25 cellular contexts compared by ENCODE assay signal in the genomic region with DNA sequence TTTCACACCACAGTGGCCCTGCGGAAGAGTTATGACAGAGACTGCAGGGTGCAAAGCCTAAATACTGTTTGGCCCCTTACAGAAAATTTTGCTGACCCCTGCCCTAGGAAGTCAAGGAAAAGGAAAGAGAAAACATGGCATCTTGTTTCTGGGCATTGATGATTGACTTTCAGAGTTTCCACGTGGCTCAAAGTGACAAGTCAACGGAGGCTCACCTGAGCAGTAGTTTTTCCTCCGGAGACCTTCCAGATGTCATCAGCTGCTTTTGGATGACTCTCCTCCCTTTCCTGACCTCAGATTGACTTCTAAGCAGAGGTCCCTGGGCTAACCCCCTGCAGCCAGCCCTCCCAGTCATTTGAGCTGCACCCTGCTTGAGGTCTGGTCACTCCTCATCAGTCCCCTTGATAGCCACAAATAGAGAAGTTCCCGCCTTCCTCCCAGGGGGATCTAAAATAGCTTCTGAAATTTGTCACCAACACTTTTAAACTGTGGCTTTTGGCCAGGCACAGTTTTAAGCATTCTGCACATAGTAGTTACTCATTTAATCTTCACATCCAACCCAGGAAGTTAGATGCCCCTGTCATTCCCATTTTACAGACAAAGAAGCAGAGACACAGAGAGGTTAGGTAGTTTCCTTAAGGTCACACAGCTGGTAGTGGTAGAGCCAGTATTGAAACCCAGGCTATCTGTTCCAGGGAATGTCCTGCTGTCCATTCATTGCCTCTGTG.
DNase-seq lines count a peak whose midpoint lies in the region; ATAC-seq, FAIRE-seq and TF ChIP-seq lines count a peak whose summit lies in the region.
"Had no signal": no experiment of that assay in that cellular context is flagged by ENCODE, and none has a peak within 500 bp of the region (broad histone marks: within the 10 kb centered on the region; RNA-seq: fewer than 3 reads in every experiment).

No MANE protein-coding gene starts in this region.

- intact Hi-C loops in activated naive CD4-positive, alpha-beta T cell treated with anti-CD3 and anti-CD28 coated beads for 36 hours (cut with micrococcal nuclease) = no loop called here
- intact Hi-C loops in A673 (cut with micrococcal nuclease; ENCODE audit: unreplicated experiment) = no loop called here

- H2BK20ac ChIP-seq in H1 (ENCODE audit: low read length) = no peak overlapping the region

- no peak overlapping the region for H3K4me2 ChIP-seq in H1 (ENCODE audit: insufficient read depth in 1 of 2, low read depth in 2 of 2, low read length in 2 of 2)

- no peak overlapping the region for H3K23ac ChIP-seq in H1 (ENCODE audit: insufficient read length)

- H3K27ac ChIP-seq in H1 (ENCODE audit: low read depth, low read length) = no peak overlapping the region
- no peak overlapping the region for H3K27ac ChIP-seq in A673 (ENCODE audit: low read depth, low read length, poor library complexity, severe bottlenecking)
- H3K27ac ChIP-seq: breast epithelium, C4-2B, GM23248, parathyroid adenoma, sigmoid colon, SJSA1, tibial artery had no signal

- no peak overlapping the region for H3K9ac ChIP-seq in H1 (replicated peaks in 1 of 4; ENCODE audit: extremely low read depth in 1 of 4, low read depth in 3 of 4, low read length in 3 of 4)
- H3K9ac ChIP-seq: GM23248, parathyroid adenoma had no signal

- H3K27me3 Mint-ChIP-seq in activated naive CD4-positive, alpha-beta T cell treated with anti-CD3 and anti-CD28 coated beads for 36 hours (ENCODE audit: low read depth) = no peaks in the 10 kb centered on the region
- no peaks in the 10 kb centered on the region for H3K27me3 Mint-ChIP-seq in activated naive CD8-positive, alpha-beta T cell treated with anti-CD3 and anti-CD28 coated beads, Interleukin-2, amount 50 U/mL, for 24 hours

- H3K9me3 Mint-ChIP-seq in activated naive CD4-positive, alpha-beta T cell treated with anti-CD3 and anti-CD28 coated beads for 36 hours = no peaks in the 10 kb centered on the region
- no peaks in the 10 kb centered on the region for H3K9me3 Mint-ChIP-seq in activated naive CD8-positive, alpha-beta T cell treated with anti-CD3 and anti-CD28 coated beads, Interleukin-2, amount 50 U/mL, for 24 hours
- H3K9me3 Mint-ChIP-seq: activated T-helper 2 cell treated with anti-CD3 and anti-CD28 coated beads, Interferon-gamma antibody, Interleukin-2, Interleukin-4, amounts not matched to agents 10 μg/mL and 5 μg/mL and 100 μg/mL, durations not matched to agents 14 hours and 24 hours and 36 hours had no signal

- no peak overlapping the region for H2BK5ac ChIP-seq in H1 (ENCODE audit: low read depth, low read length)

- H2AK5ac ChIP-seq in H1 (ENCODE audit: low read depth, low read length) = no peak overlapping the region

- TF ChIP-seq CTCF in NB4 (IDR thresholded peaks at IDR 0.05; ENCODE audit: low read depth, low read length) (no peak), H1 (IDR thresholded peaks at IDR 0.05; ENCODE audit: control extremely low read depth in 1 of 3, insufficient read depth in 1 of 3, low read depth in 1 of 3, low read length in 3 of 3) (no peak), A673 (conservative IDR thresholded peaks at IDR 0.05; ENCODE audit: low read depth, low read length) (no peak)

- H4K8ac ChIP-seq in H1 (ENCODE audit: extremely low read depth, insufficient read depth, low read length) = no peak overlapping the region

- H3K14ac ChIP-seq in H1 (ENCODE audit: insufficient read length) = no peak overlapping the region

- no peak overlapping the region for H3K18ac ChIP-seq in H1 (ENCODE audit: extremely low read depth, low read length)

- peaks cover 35% of the 10 kb centered on the region for H3K4me1 Mint-ChIP-seq in activated naive CD4-positive, alpha-beta T cell treated with anti-CD3 and anti-CD28 coated beads for 36 hours (ENCODE audit: low read depth)
- peaks cover 58% of the 10 kb centered on the region for H3K4me1 Mint-ChIP-seq in activated naive CD8-positive, alpha-beta T cell treated with anti-CD3 and anti-CD28 coated beads, Interleukin-2, amount 50 U/mL, for 24 hours

- H3K27me3 ChIP-seq in H1 (replicated peaks in 1 of 4; ENCODE audit: control insufficient read depth in 3 of 4, extremely low read depth in 1 of 4, insufficient read depth in 3 of 4, low read length in 3 of 4) (no peaks in the 10 kb centered on the region), A673 (replicated peaks; ENCODE audit: insufficient read depth, low read depth, low read length, poor library complexity) (no peaks in the 10 kb centered on the region)
- H3K27me3 ChIP-seq: breast epithelium, sigmoid colon, SJSA1, tibial artery had no signal

- TF ChIP-seq RAD21 in H1 (IDR thresholded peaks at IDR 0.05 in 1 of 2, conservative IDR thresholded peaks at IDR 0.05 in 1 of 2; ENCODE audit: low read depth in 2 of 2, low read length in 2 of 2) = no peak

- ATAC-seq in activated naive CD8-positive, alpha-beta T cell treated with anti-CD3 and anti-CD28 coated beads, Interleukin-2, amount 50 U/mL, for 24 hours = no peak
- ATAC-seq: lower lobe of right lung; stimulated activated naive CD8-positive, alpha-beta T cell treated with anti-CD3 and anti-CD28 coated beads, Interleukin-15, Interleukin-2, amounts not matched to agents 100 U/mL and 50 U/mL, for 24 hours had no signal

- no peak overlapping the region for H2BK12ac ChIP-seq in H1 (ENCODE audit: low read depth, low read length)

- H3K4me3 ChIP-seq in NB4 (ENCODE audit: low read depth, low read length) (no peak overlapping the region), H1 (ENCODE audit: extremely low read depth in 1 of 4, insufficient read depth in 2 of 4, low read depth in 3 of 4, low read length in 4 of 4) (no peak overlapping the region), A673 (ENCODE audit: low read depth, low read length, poor library complexity, severe bottlenecking) (no peak overlapping the region)
- H3K4me3 ChIP-seq: breast epithelium, GM23248, lower lobe of right lung, sigmoid colon, SJSA1, tibial artery had no signal

- BruUV-seq in A673 (replicated peaks; lab: Mats Ljungman, UMichigan) = no TSS peak

- no peaks in the 10 kb centered on the region for H4K20me1 ChIP-seq in H1 (replicated peaks in 1 of 2; ENCODE audit: control insufficient read depth in 1 of 2, insufficient read depth in 2 of 2, low read length in 2 of 2)

- H3K23me2 ChIP-seq in H1 (ENCODE audit: low read depth, low read length) = no peaks in the 10 kb centered on the region; the same call in 1 of the 2 replicates

- H3K9me3 ChIP-seq in H1 (ENCODE audit: insufficient read depth in 2 of 2, low read depth in 1 of 2, low read length in 1 of 2) (no peaks in the 10 kb centered on the region; a peak in 1 of 4 replicates), A673 (ENCODE audit: low read depth, low read length, poor library complexity, severe bottlenecking) (no peaks in the 10 kb centered on the region)
- H3K9me3 ChIP-seq: breast epithelium, lower lobe of right lung, sigmoid colon, SJSA1, tibial artery had no signal

- no peak overlapping the region for H3K4ac ChIP-seq in H1 (replicated peaks; ENCODE audit: insufficient read length, low read depth, low read length)

- no peak for FAIRE-seq in H1 (lab: Jason Lieb, UNC)
- FAIRE-seq: endothelial cell of umbilical vein had no signal

- H3K36me3 ChIP-seq in H1 (ENCODE audit: control insufficient read depth in 2 of 4, insufficient read depth in 4 of 4, low read length in 3 of 4) = no peaks in the 10 kb centered on the region
- H3K36me3 ChIP-seq in A673 (ENCODE audit: insufficient read depth, low read length, poor library complexity, severe bottlenecking) = no peaks in the 10 kb centered on the region
- H3K36me3 ChIP-seq: breast epithelium, lower lobe of right lung, sigmoid colon, SJSA1, tibial artery had no signal

- H2AFZ ChIP-seq in H1 (ENCODE audit: low read length) = no peak overlapping the region
- H2AFZ ChIP-seq: GM23248, parathyroid adenoma had no signal

- H3K79me1 ChIP-seq in H1 (ENCODE audit: low read depth, low read length) = 0 out of 2 replicates have a peak, but pooled peaks cover 4% of the 10 kb centered on the region

- H3K4me3 Mint-ChIP-seq in activated naive CD4-positive, alpha-beta T cell treated with anti-CD3 and anti-CD28 coated beads for 36 hours = no peak overlapping the region
- no peak overlapping the region for H3K4me3 Mint-ChIP-seq in activated naive CD8-positive, alpha-beta T cell treated with anti-CD3 and anti-CD28 coated beads, Interleukin-2, amount 50 U/mL, for 24 hours

- WGBS in H1 (ENCODE audit: extremely low coverage in 1 of 2, insufficient coverage in 1 of 2, insufficient read length in 1 of 2, insufficient replicate concordance in 2 of 2, low coverage in 1 of 2, low lambda C conversion rate in 2 of 2, missing lambda C conversion rate in 1 of 2), 2 experiments = 87% methylated on average over 5 of the region's 5 CpGs; no CpG with 5 or more reads in 1 of the 2 experiments

- TF ChIP-seq POLR2A in NB4 (IDR thresholded peaks at IDR 0.05; ENCODE audit: extremely low read depth, insufficient read length) (no peak), H1 (IDR thresholded peaks at IDR 0.05; ENCODE audit: control extremely low read depth in 1 of 2, low read depth in 2 of 2, low read length in 2 of 2) (no peak)

- H3K79me2 ChIP-seq in H1 (ENCODE audit: control insufficient read depth in 1 of 2, insufficient read depth in 2 of 2, low read length in 2 of 2) = 0 out of 4 replicates have a peak, but pooled peaks cover 0 to 2% of the 10 kb centered on the region in 2 experiments
- H3K79me2 ChIP-seq: parathyroid adenoma had no signal

- H3K27ac Mint-ChIP-seq in activated naive CD4-positive, alpha-beta T cell treated with anti-CD3 and anti-CD28 coated beads for 36 hours = peak overlapping the region; percentile 14
- no peak overlapping the region for H3K27ac Mint-ChIP-seq in activated naive CD8-positive, alpha-beta T cell treated with anti-CD3 and anti-CD28 coated beads, Interleukin-2, amount 50 U/mL, for 24 hours
- H3K27ac Mint-ChIP-seq: activated T-helper 2 cell treated with anti-CD3 and anti-CD28 coated beads, Interferon-gamma antibody, Interleukin-2, Interleukin-4, amounts not matched to agents 10 μg/mL and 5 μg/mL and 100 μg/mL, durations not matched to agents 14 hours and 24 hours and 36 hours had no signal

- no peak overlapping the region for H2BK120ac ChIP-seq in H1 (replicated peaks; ENCODE audit: low read depth, low read length)

- CTCF ChIA-PET in activated naive CD4-positive, alpha-beta T cell treated with anti-CD3 and anti-CD28 coated beads for 36 hours (lab: Charles Lee) = no interaction called here
- CTCF ChIA-PET in H1 (lab: Charles Lee; ENCODE audit: partially characterized antibody) (no interaction called here), A673 (lab: Charles Lee) (no interaction called here)

- H2BK15ac ChIP-seq in H1 (ENCODE audit: low read length) = no peak overlapping the region

- DNase-seq in activated naive CD4-positive, alpha-beta T cell treated with anti-CD3 and anti-CD28 coated beads for 36 hours = no peak
- DNase-seq in activated naive CD4-positive, alpha-beta T cell treated with anti-CD3 and anti-CD28 coated beads, Interleukin-2, amount 50 U/mL, for 16 hours = no peak
- DNase-seq in NB4 (ENCODE audit: low read depth) (peak; percentile 82), H1 (ENCODE audit: low read depth in 1 of 2, low spot score in 2 of 2) (no peak), HK-2 (ENCODE audit: unreplicated experiment) (no peak), A673 (ENCODE audit: low spot score) (no peak), GDM1 (lab: John Stamatoyannopoulos, UW) (no peak)
- DNase-seq in activated naive CD8-positive, alpha-beta T cell treated with anti-CD3 and anti-CD28 coated beads, Interleukin-2, amount 50 U/mL, for 24 hours = no peak
- DNase-seq: 8988T; activated CD4-positive, CD25-positive, alpha-beta regulatory T cell treated with anti-CD3 and anti-CD28 coated beads, Interleukin-2, amount 50 U/mL, for 72 hours; DMS53; GM23248; lower lobe of right lung; NCI-H1694; NCI-H774; sigmoid colon; stimulated activated naive CD8-positive, alpha-beta T cell treated with anti-CD3 and anti-CD28 coated beads, Interleukin-15, Interleukin-2, amounts not matched to agents 100 U/mL and 50 U/mL, for 24 hours; T-helper 9 cell; tibial artery had no signal

- H3K4me1 ChIP-seq in H1 (replicated peaks in 1 of 4; ENCODE audit: control insufficient read depth in 3 of 4, insufficient read depth in 4 of 4, low read length in 3 of 4) (peaks cover 2 to 9% (median 5%) of the 10 kb centered on the region in 4 experiments; a peak in 5 of 7 replicates), A673 (ENCODE audit: insufficient read depth, low read length, poor library complexity, severe bottlenecking) (peaks cover 6% of the 10 kb centered on the region)
- H3K4me1 ChIP-seq: breast epithelium had no signal

- H4K91ac ChIP-seq in H1 (replicated peaks; ENCODE audit: insufficient read length, low read length) = no peak overlapping the region

- H3K36me3 Mint-ChIP-seq in activated naive CD4-positive, alpha-beta T cell treated with anti-CD3 and anti-CD28 coated beads for 36 hours (ENCODE audit: low read depth) = no peaks in the 10 kb centered on the region
- peaks cover 12% of the 10 kb centered on the region for H3K36me3 Mint-ChIP-seq in activated naive CD8-positive, alpha-beta T cell treated with anti-CD3 and anti-CD28 coated beads, Interleukin-2, amount 50 U/mL, for 24 hours (ENCODE audit: low read depth)

- POLR2A ChIA-PET in H1 (lab: Charles Lee; ENCODE audit: partially characterized antibody) (no interaction called here), A673 (lab: Charles Lee; ENCODE audit: low non-redundant PET) (no interaction called here)

- no peak overlapping the region for H3K56ac ChIP-seq in H1 (replicated peaks; ENCODE audit: insufficient read length, low read depth, low read length)

- H4K5ac ChIP-seq in H1 (ENCODE audit: insufficient read length, low read depth, low read length) = no peak overlapping the region

- TF ChIP-seq EP300 in H1 (IDR thresholded peaks at IDR 0.05; ENCODE audit: borderline replicate concordance in 1 of 2, low read depth in 2 of 2, low read length in 2 of 2) = no peak
